In the genomic region with DNA sequence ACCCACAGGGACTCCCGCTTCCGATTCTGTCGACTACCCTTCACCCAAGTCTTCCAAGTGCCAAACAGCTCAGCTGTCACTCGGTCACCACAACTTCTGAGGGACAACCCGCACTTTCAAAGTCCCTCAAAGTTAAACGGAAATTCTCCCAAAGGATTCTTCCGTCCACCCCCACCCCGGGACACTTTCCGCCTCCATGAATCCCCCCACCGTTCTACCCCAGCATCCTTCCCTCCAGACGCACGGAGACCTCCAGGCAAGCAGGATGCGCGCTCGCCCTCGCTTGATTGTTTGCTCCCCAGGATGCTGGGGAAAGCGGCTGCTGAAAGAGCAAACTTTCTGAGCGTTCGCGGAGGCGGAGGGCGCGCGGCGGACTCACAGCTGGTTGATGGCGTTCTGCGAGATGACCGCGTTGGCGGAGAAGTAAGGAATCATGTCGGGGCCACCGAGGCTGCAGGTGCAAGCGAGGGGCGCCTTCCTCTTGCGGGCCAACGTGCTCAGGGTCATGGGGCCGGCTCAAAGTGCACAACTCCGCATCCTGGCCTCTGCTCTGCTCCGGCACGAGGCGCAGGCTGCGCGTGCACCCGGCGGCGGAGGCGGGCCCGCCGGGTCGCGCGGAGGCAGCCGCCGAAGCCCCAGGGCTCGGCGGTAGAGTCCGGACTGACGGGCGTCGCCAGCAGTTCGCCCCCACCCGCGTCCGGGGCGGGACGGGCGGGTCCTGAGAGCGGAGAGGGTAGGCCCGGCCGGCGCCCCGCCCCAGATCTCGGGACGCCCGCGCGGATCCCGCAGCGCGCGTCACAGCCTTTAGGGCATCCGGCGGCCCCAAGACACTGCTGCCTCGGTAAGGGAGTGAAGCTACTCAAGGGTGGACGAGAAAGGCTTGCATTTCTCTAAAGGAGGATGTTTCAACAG, we compare ENCODE assay signal across 8 cellular contexts.
DNase-seq lines count a peak whose midpoint lies in the region; ATAC-seq and TF ChIP-seq lines count a peak whose summit lies in the region.

No MANE protein-coding gene starts in this region.

- no peaks in the 10 kb centered on the region for H3K9me3 ChIP-seq in right lobe of liver

- intact Hi-C loops in right lobe of liver (cut with DNase I): no loop called here

- peaks cover 0 to 3% (median 0%) of the 10 kb centered on the region in 4 donors for H3K36me3 ChIP-seq in right lobe of liver

- H3K4me3 ChIP-seq in right lobe of liver: peak overlapping the region; percentile 60 to 77 (median 73)

- TF ChIP-seq CTCF in right lobe of liver (IDR thresholded peaks at IDR 0.05): no peak

- ATAC-seq in GM18517 (IDR thresholded peaks at IDR 0.05; ENCODE audit: unreplicated experiment): peak; percentile 68
- peak; percentile 65 for ATAC-seq in HG02970 (IDR thresholded peaks at IDR 0.05; ENCODE audit: low FRiP score, unreplicated experiment)
- peak; percentile 95 to 96 (median 96) for ATAC-seq in right lobe of liver

- peak; percentile 73 for TF ChIP-seq POLR2A in right lobe of liver (IDR thresholded peaks at IDR 0.05)

- no peaks in the 10 kb centered on the region for H3K4me1 ChIP-seq in right lobe of liver

- WGBS in right lobe of liver (ENCODE audit: insufficient coverage, low coverage, low lambda C conversion rate, missing lambda C conversion rate): 15% methylated on average over 31 of the region's 85 CpGs

- H3K27ac ChIP-seq in right lobe of liver: peak overlapping the region; percentile 64 to 76 (median 71)

- peak; percentile 60 to 91 for DNase-seq in NCI-H526 (lab: John Stamatoyannopoulos, UW)
- peak; percentile 73 to 78 for DNase-seq in activated CD4-positive, alpha-beta T cell treated with anti-CD3 and anti-CD28 coated beads, Interleukin-2, amount 50 U/mL, for 4 hours
- peak; percentile 49 to 89 for DNase-seq in dermis microvascular lymphatic vessel endothelial cell (ENCODE audit: low read depth in 2 of 2)
- DNase-seq in right lobe of liver: peak; percentile 81 to 90 (median 90)
- peak; percentile 91 for DNase-seq in stimulated activated CD4-positive, alpha-beta T cell treated with anti-CD3 and anti-CD28 coated beads, Interleukin-4, amount 100 ng/mL, for 1 hour
- DNase-seq in NCI-H1092 treated with DMSO at 0.1 percent for 48 hours (lab: John Stamatoyannopoulos, UW): no peak

- no peaks in the 10 kb centered on the region for H3K27me3 ChIP-seq in right lobe of liver
